In genomic region chr12:7058163-7058845, GRCh38 we compare ENCODE assay signal across 26 cellular contexts. TPM values are rescaled to one million over a fixed set of nuclear protein-coding genes. Genes with fewer than 3 reads are reported as not detected.
"Had no signal": no experiment of that assay in that cellular context is flagged by ENCODE, and none has a peak within 500 bp of the region (broad histone marks: within the 10 kb centered on the region; RNA-seq: fewer than 3 reads in every experiment).

No MANE protein-coding gene starts in this region.

- ATAC-seq: activated CD8-positive, alpha-beta memory T cell treated with anti-CD3 and anti-CD28 coated beads, Interleukin-2, amount 10 ng/mL, durations not matched to agents 7 days and 5 days; activated naive CD8-positive, alpha-beta T cell treated with anti-CD3 and anti-CD28 coated beads, Interleukin-2, amount 50 U/mL, for 24 hours; esophagus mucosa; gastrocnemius medialis; natural killer cell; pancreas; stimulated activated memory B cell treated with anti-CD40 and anti-IgM and Interleukin-4, amounts not matched to agents 10 μg/mL and 1 μg/mL and 100 μg/mL, for 72 hours; T-helper 17 cell had no signal

- H3K36me3 ChIP-seq: gastrocnemius medialis, neutrophil, pancreas, upper lobe of left lung had no signal

- DNase-seq: activated CD4-positive, alpha-beta memory T cell treated with anti-CD3 and anti-CD28 coated beads, Interleukin-2, amount 10 ng/mL, durations not matched to agents 7 days and 5 days; activated CD4-positive, alpha-beta T cell treated with anti-CD3 and anti-CD28 coated beads for 48 hours; activated CD4-positive, CD25-positive, alpha-beta regulatory T cell; activated CD8-positive, alpha-beta memory T cell treated with anti-CD3 and anti-CD28 coated beads, Interleukin-2, amount 10 ng/mL, durations not matched to agents 7 days and 5 days; activated naive CD4-positive, alpha-beta T cell treated with anti-CD3 and anti-CD28 coated beads, Interleukin-2, amount 10 ng/mL, durations not matched to agents 7 days and 5 days; activated naive CD8-positive, alpha-beta T cell treated with anti-CD3 and anti-CD28 coated beads, Interleukin-2, amount 50 U/mL, for 24 hours; anterior cingulate cortex; central memory CD4-positive, alpha-beta T cell; gastrocnemius medialis; head of caudate nucleus; immature natural killer cell; kidney glomerular epithelial cell; natural killer cell; pancreas; sigmoid colon; stimulated activated CD4-positive, alpha-beta T cell treated with anti-CD3 and anti-CD28 coated beads, Interleukin-4, amount 100 ng/mL, for 4 hours; T-helper 17 cell; testis had no signal

- H3K27ac Mint-ChIP-seq: activated CD4-positive, alpha-beta memory T cell treated with anti-CD3 and anti-CD28 coated beads, Interleukin-2, amount 10 ng/mL, durations not matched to agents 7 days and 5 days; activated CD8-positive, alpha-beta memory T cell treated with anti-CD3 and anti-CD28 coated beads, Interleukin-2, amount 10 ng/mL, durations not matched to agents 7 days and 5 days; activated naive CD4-positive, alpha-beta T cell treated with anti-CD3 and anti-CD28 coated beads, Interleukin-2, amount 10 ng/mL, durations not matched to agents 7 days and 5 days; activated naive CD8-positive, alpha-beta T cell treated with anti-CD3 and anti-CD28 coated beads, Interleukin-2, amount 50 U/mL, for 24 hours; brain; immature natural killer cell; natural killer cell; stimulated activated memory B cell treated with anti-CD40 and anti-IgM and Interleukin-4, amounts not matched to agents 10 μg/mL and 1 μg/mL and 100 μg/mL, for 72 hours; T-helper 17 cell had no signal

- H3K9me3 Mint-ChIP-seq: activated CD4-positive, alpha-beta memory T cell treated with anti-CD3 and anti-CD28 coated beads, Interleukin-2, amount 10 ng/mL, durations not matched to agents 7 days and 5 days; activated naive CD4-positive, alpha-beta T cell treated with anti-CD3 and anti-CD28 coated beads, Interleukin-2, amount 10 ng/mL, durations not matched to agents 7 days and 5 days; activated naive CD8-positive, alpha-beta T cell treated with anti-CD3 and anti-CD28 coated beads, Interleukin-2, amount 50 U/mL, for 24 hours; brain; immature natural killer cell; natural killer cell; stimulated activated memory B cell treated with anti-CD40 and anti-IgM and Interleukin-4, amounts not matched to agents 10 μg/mL and 1 μg/mL and 100 μg/mL, for 72 hours had no signal

- H3K4me3 Mint-ChIP-seq: activated CD4-positive, alpha-beta memory T cell treated with anti-CD3 and anti-CD28 coated beads, Interleukin-2, amount 10 ng/mL, durations not matched to agents 7 days and 5 days; activated CD8-positive, alpha-beta memory T cell treated with anti-CD3 and anti-CD28 coated beads, Interleukin-2, amount 10 ng/mL, durations not matched to agents 7 days and 5 days; activated naive CD4-positive, alpha-beta T cell treated with anti-CD3 and anti-CD28 coated beads, Interleukin-2, amount 10 ng/mL, durations not matched to agents 7 days and 5 days; activated naive CD8-positive, alpha-beta T cell treated with anti-CD3 and anti-CD28 coated beads, Interleukin-2, amount 50 U/mL, for 24 hours; brain; immature natural killer cell; natural killer cell; stimulated activated memory B cell treated with anti-CD40 and anti-IgM and Interleukin-4, amounts not matched to agents 10 μg/mL and 1 μg/mL and 100 μg/mL, for 72 hours; T-helper 17 cell had no signal

- FAIRE-seq: colon, endometrium, pancreas, TTC549 had no signal

- H3K27me3 ChIP-seq: gastrocnemius medialis, pancreas, sigmoid colon, testis, upper lobe of left lung had no signal

- H3K36me3 Mint-ChIP-seq: activated CD8-positive, alpha-beta memory T cell treated with anti-CD3 and anti-CD28 coated beads, Interleukin-2, amount 10 ng/mL, durations not matched to agents 7 days and 5 days; activated naive CD4-positive, alpha-beta T cell treated with anti-CD3 and anti-CD28 coated beads, Interleukin-2, amount 10 ng/mL, durations not matched to agents 7 days and 5 days; brain; immature natural killer cell; natural killer cell; stimulated activated memory B cell treated with anti-CD40 and anti-IgM and Interleukin-4, amounts not matched to agents 10 μg/mL and 1 μg/mL and 100 μg/mL, for 72 hours had no signal

- H3K4me3 ChIP-seq: gastrocnemius medialis, pancreas, sigmoid colon, testis, upper lobe of left lung had no signal

- H3K4me1 Mint-ChIP-seq: activated CD4-positive, alpha-beta memory T cell treated with anti-CD3 and anti-CD28 coated beads, Interleukin-2, amount 10 ng/mL, durations not matched to agents 7 days and 5 days; activated CD8-positive, alpha-beta memory T cell treated with anti-CD3 and anti-CD28 coated beads, Interleukin-2, amount 10 ng/mL, durations not matched to agents 7 days and 5 days; activated naive CD4-positive, alpha-beta T cell treated with anti-CD3 and anti-CD28 coated beads, Interleukin-2, amount 10 ng/mL, durations not matched to agents 7 days and 5 days; activated naive CD8-positive, alpha-beta T cell treated with anti-CD3 and anti-CD28 coated beads, Interleukin-2, amount 50 U/mL, for 24 hours; immature natural killer cell; natural killer cell; stimulated activated memory B cell treated with anti-CD40 and anti-IgM and Interleukin-4, amounts not matched to agents 10 μg/mL and 1 μg/mL and 100 μg/mL, for 72 hours had no signal

- H3K27ac ChIP-seq: gastrocnemius medialis, neutrophil, sigmoid colon, testis, upper lobe of left lung had no signal

- H3K9me3 ChIP-seq: gastrocnemius medialis, neutrophil, pancreas, sigmoid colon, testis, upper lobe of left lung had no signal

RNA-seq across cellular contexts. Expression of gene C1S, which starts 2.2 kb away (rescaled TPM):
- polyA plus RNA-seq: immature natural killer cell had no signal
